In the genomic region with DNA sequence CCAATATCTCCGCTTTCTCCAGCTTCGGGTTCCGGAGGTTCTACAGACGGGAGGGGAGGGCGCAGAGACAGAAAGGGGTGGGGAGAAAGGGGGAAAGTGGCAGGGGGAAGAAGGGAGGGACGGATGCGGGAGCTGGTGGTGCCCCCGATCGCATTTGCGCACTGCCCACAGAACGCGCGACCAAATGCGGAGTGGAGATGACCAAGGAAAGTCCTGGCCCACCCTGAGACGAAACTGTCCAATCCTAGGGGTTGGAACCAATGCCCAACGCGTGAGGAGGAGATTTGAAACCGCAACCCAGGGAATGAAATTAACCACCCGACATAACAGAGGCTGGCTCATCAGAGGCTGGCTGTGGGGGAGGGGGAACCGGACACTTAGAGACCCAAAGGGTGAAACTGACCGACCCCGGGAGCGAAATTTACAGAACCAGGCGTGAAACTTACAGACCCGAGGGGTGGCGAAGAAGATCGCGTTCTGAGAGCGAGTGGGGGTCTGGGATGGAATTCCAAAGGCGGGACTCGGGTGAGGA, we compare ENCODE assay signal across 1 cellular context.
TF ChIP-seq lines count a peak whose summit lies in the region.

No MANE protein-coding gene starts in this region.

TF ChIP-seq in GM12891, 5 proteins besides CTCF, POLR2A, EP300 and RAD21 (continued from another document):
- TF ChIP-seq POLR2AphosphoS5 (IDR thresholded peaks at IDR 0.05; ENCODE audit: low read depth, low read length) = no peak
- TF ChIP-seq PAX5 (IDR thresholded peaks at IDR 0.05; ENCODE audit: insufficient read depth, low read length, severe bottlenecking) = no peak
TF ChIP-seq in GM12891: peak in this region for 0.
